Comparison of ENCODE assay signal across 8 cellular contexts in genomic region chr2:225122582-225123486, GRCh38.
DNase-seq lines count a peak whose midpoint lies in the region; ATAC-seq and TF ChIP-seq lines count a peak whose summit lies in the region.

No MANE protein-coding gene starts in this region.

- WGBS in esophagus squamous epithelium, 2 donors, result 66 to 70% methylated on average over 15 of the region's 15 CpGs

- H3K4me2 ChIP-seq in PC-9, result no peak overlapping the region

- H3K4me1 Mint-ChIP-seq in effector memory CD8-positive, alpha-beta T cell (ENCODE audit: low read depth in 2 of 2), result peaks cover 1 to 4% of the 10 kb centered on the region in 2 donors

- BruUV-seq in PC-9 (replicated peaks; lab: Mats Ljungman, UMichigan), result no TSS peak

- no peaks in the 10 kb centered on the region for H3K9me3 Mint-ChIP-seq in effector memory CD8-positive, alpha-beta T cell

- TF ChIP-seq CTCF in BE2C (IDR thresholded peaks at IDR 0.05; ENCODE audit: low read depth, low read length) (peak; percentile 56), PC-9 (conservative IDR thresholded peaks at IDR 0.05) (peak; percentile 78), esophagus squamous epithelium (IDR thresholded peaks at IDR 0.05) (peak in 2 of 6 experiments; percentile 33 to 40)

- DNase-seq in BE2C, result peak; percentile 26
- peak in 1 of 2 experiments; percentile 24 for DNase-seq in PC-9
- peak; percentile 10 to 46 (median 22) for DNase-seq in effector memory CD8-positive, alpha-beta T cell
- DNase-seq in renal cortical epithelial cell (ENCODE audit: low read depth), result peak; percentile 14
- no peak for DNase-seq in esophagus squamous epithelium (lab: John Stamatoyannopoulos, UW)

- H3K27ac ChIP-seq in PC-9 (no peak overlapping the region), esophagus squamous epithelium (no peak overlapping the region)

- intact Hi-C loops in PC-9 (cut with micrococcal nuclease; ENCODE audit: unreplicated experiment), result loop anchor here (1.0 to 5.0 kb wide), 3 partner anchors 80 to 537 kb away; partner anchors contain the start of gene DOCK10
- intact Hi-C loops in esophagus squamous epithelium (cut with DNase I), result loop anchor here (10.0 kb wide), 1 partner anchor 532 kb away; no protein-coding TSS in a partner anchor

- H3K36me3 ChIP-seq in BE2C (no peaks in the 10 kb centered on the region), PC-9 (ENCODE audit: low read depth) (no peaks in the 10 kb centered on the region), esophagus squamous epithelium (no peaks in the 10 kb centered on the region)

- H3K4me3 ChIP-seq in BE2C (ENCODE audit: low read depth, low read length) (peak overlapping the region; percentile 75), PC-9 (no peak overlapping the region), esophagus squamous epithelium (no peak overlapping the region)

- H3K9me2 ChIP-seq in PC-9 (ENCODE audit: insufficient read depth), result no peaks in the 10 kb centered on the region

- no peak overlapping the region for H2AFZ ChIP-seq in PC-9

- H3K79me2 ChIP-seq in PC-9 (ENCODE audit: low read depth), result no peaks in the 10 kb centered on the region

- POLR2A ChIA-PET in PC-9 (lab: Charles Lee; ENCODE audit: unreplicated experiment), result interaction anchor here (0.6 kb wide), 1 partner anchor 19 kb away, joined by 3 read pairs; no protein-coding TSS in a partner anchor

- CTCF ChIA-PET in PC-9 (lab: Charles Lee), result interaction anchor here (0.6 kb wide), 3 partner anchors 23 to 612 kb away, joined by 3 to 5 read pairs (median 3); no protein-coding TSS in a partner anchor

- H3K36me3 Mint-ChIP-seq in effector memory CD8-positive, alpha-beta T cell (ENCODE audit: insufficient read depth), result no peaks in the 10 kb centered on the region

- no peak overlapping the region for H3K27ac Mint-ChIP-seq in effector memory CD8-positive, alpha-beta T cell

- TF ChIP-seq POLR2A in esophagus squamous epithelium (IDR thresholded peaks at IDR 0.05), result no peak

- H3F3A ChIP-seq in PC-9 (ENCODE audit: insufficient read depth, low read depth), result no peaks in the 10 kb centered on the region

- ATAC-seq in GM18868 (IDR thresholded peaks at IDR 0.05; ENCODE audit: unreplicated experiment), result peak; percentile 62
- ATAC-seq in effector memory CD8-positive, alpha-beta T cell (replicated peaks), result no peak
- ATAC-seq in HG03521 (IDR thresholded peaks at IDR 0.05; ENCODE audit: unreplicated experiment), result no peak
- ATAC-seq in HG02623 (IDR thresholded peaks at IDR 0.05; ENCODE audit: unreplicated experiment), result no peak

- no peaks in the 10 kb centered on the region; the same call in 1 of the 2 replicates for H4K20me1 ChIP-seq in PC-9 (ENCODE audit: insufficient read depth)

- H3K27me3 ChIP-seq in BE2C (no peaks in the 10 kb centered on the region), PC-9 (ENCODE audit: insufficient read depth, low read depth) (no peaks in the 10 kb centered on the region), esophagus squamous epithelium (no peaks in the 10 kb centered on the region)

- H3K9me3 ChIP-seq in BE2C, result no peaks in the 10 kb centered on the region
- no peaks in the 10 kb centered on the region for H3K9me3 ChIP-seq in PC-9 (ENCODE audit: insufficient read depth, low read depth)
- H3K9me3 ChIP-seq in esophagus squamous epithelium, result no peaks in the 10 kb centered on the region

- H3K4me1 ChIP-seq in BE2C, result no peaks in the 10 kb centered on the region; the same call in 1 of the 2 replicates
- peaks cover 15% of the 10 kb centered on the region for H3K4me1 ChIP-seq in PC-9 (replicated peaks; ENCODE audit: insufficient read depth)
- no peaks in the 10 kb centered on the region for H3K4me1 ChIP-seq in esophagus squamous epithelium

- peaks cover 9 to 16% of the 10 kb centered on the region in 2 donors for H3K27me3 Mint-ChIP-seq in effector memory CD8-positive, alpha-beta T cell

- H3K4me3 Mint-ChIP-seq in effector memory CD8-positive, alpha-beta T cell, result no peak overlapping the region
